Comparison of ENCODE assay signal across 9 cellular contexts in genomic region chr1:224245188-224245587, GRCh38.
DNase-seq lines count a peak whose midpoint lies in the region; ATAC-seq and TF ChIP-seq lines count a peak whose summit lies in the region.
"Had no signal": no experiment of that assay in that cellular context is flagged by ENCODE, and none has a peak within 500 bp of the region (broad histone marks: within the 10 kb centered on the region; RNA-seq: fewer than 3 reads in every experiment).

No MANE protein-coding gene starts in this region.

- H3K4me3 Mint-ChIP-seq in activated naive CD4-positive, alpha-beta T cell treated with anti-CD3 and anti-CD28 coated beads, Interleukin-2, amount 10 ng/mL, durations not matched to agents 7 days and 5 days, result peak overlapping the region; percentile 20
- no peak overlapping the region for H3K4me3 Mint-ChIP-seq in endodermal cell

- WGBS in mammary epithelial cell (ENCODE audit: low coverage, missing lambda C conversion rate), result 100% methylated on average over 1 of the region's 1 CpG
- 87 to 100% methylated on average over 1 of the region's 1 CpG for WGBS in endodermal cell (ENCODE audit: insufficient coverage in 1 of 2, insufficient read length in 1 of 2), 2 experiments

- peak; percentile 31 for DNase-seq in MG63
- DNase-seq in activated naive CD4-positive, alpha-beta T cell treated with anti-CD3 and anti-CD28 coated beads, Interleukin-2, amount 10 ng/mL, durations not matched to agents 7 days and 5 days, result peak; percentile 63
- peak; percentile 54 for DNase-seq in left lobe of liver (ENCODE audit: low spot score)
- DNase-seq in mammary epithelial cell, result no peak
- DNase-seq in HAP-1 (ENCODE audit: low spot score in 2 of 2), result no peak
- no peak for DNase-seq in endodermal cell

- H3K36me3 ChIP-seq in MG63, result peaks cover 47% of the 10 kb centered on the region
- peaks cover 7% of the 10 kb centered on the region for H3K36me3 ChIP-seq in mammary epithelial cell (ENCODE audit: insufficient read depth, low read length)
- peaks cover 30% of the 10 kb centered on the region for H3K36me3 ChIP-seq in HAP-1 (replicated peaks)
- peaks cover 32% of the 10 kb centered on the region for H3K36me3 ChIP-seq in endodermal cell (ENCODE audit: control insufficient read depth, insufficient read depth, low read length)

- H2AFZ ChIP-seq in mammary epithelial cell (ENCODE audit: low read depth, low read length), result no peak overlapping the region

- peak overlapping the region; percentile 98 for H3K27ac Mint-ChIP-seq in activated naive CD4-positive, alpha-beta T cell treated with anti-CD3 and anti-CD28 coated beads, Interleukin-2, amount 10 ng/mL, durations not matched to agents 7 days and 5 days
- H3K27ac Mint-ChIP-seq in endodermal cell, result no peak overlapping the region

- TF ChIP-seq CTCF in mammary epithelial cell (conservative IDR thresholded peaks at IDR 0.05 in 1 of 2, IDR thresholded peaks at IDR 0.05 in 1 of 2; ENCODE audit: extremely low read depth in 1 of 2, insufficient read depth in 1 of 2, low read depth in 1 of 2, low read length in 2 of 2) (no peak), endodermal cell (conservative IDR thresholded peaks at IDR 0.05) (no peak)

- no peaks in the 10 kb centered on the region for H4K20me1 ChIP-seq in mammary epithelial cell (ENCODE audit: insufficient read depth, low read length)

- H3K36me3 Mint-ChIP-seq in activated naive CD4-positive, alpha-beta T cell treated with anti-CD3 and anti-CD28 coated beads, Interleukin-2, amount 10 ng/mL, durations not matched to agents 7 days and 5 days, result peaks cover 34% of the 10 kb centered on the region
- peaks cover 44% of the 10 kb centered on the region for H3K36me3 Mint-ChIP-seq in endodermal cell (ENCODE audit: low read depth)

- dilution Hi-C loops in mammary epithelial cell (cut with HindIII; ENCODE audit: low sequenced_read_pairs), result no loop called here

- no peaks in the 10 kb centered on the region for H3K4me1 ChIP-seq in mammary epithelial cell (ENCODE audit: insufficient read depth, low read length)
- peaks cover 5% of the 10 kb centered on the region for H3K4me1 ChIP-seq in HAP-1
- H3K4me1 ChIP-seq in endodermal cell (ENCODE audit: control insufficient read depth, insufficient read depth, low read length), result no peaks in the 10 kb centered on the region

- no peaks in the 10 kb centered on the region for H3K9me3 Mint-ChIP-seq in activated naive CD4-positive, alpha-beta T cell treated with anti-CD3 and anti-CD28 coated beads, Interleukin-2, amount 10 ng/mL, durations not matched to agents 7 days and 5 days
- no peaks in the 10 kb centered on the region for H3K9me3 Mint-ChIP-seq in endodermal cell

- H3K27ac ChIP-seq in mammary epithelial cell (ENCODE audit: insufficient read depth, low read depth, low read length), result no peak overlapping the region
- H3K27ac ChIP-seq in endodermal cell (ENCODE audit: low read depth, low read length), result no peak overlapping the region
- H3K27ac ChIP-seq: epithelial cell of prostate had no signal

- H3K4me2 ChIP-seq in mammary epithelial cell (ENCODE audit: insufficient read depth, low read depth, low read length), result no peak overlapping the region

- H3K4me1 Mint-ChIP-seq in activated naive CD4-positive, alpha-beta T cell treated with anti-CD3 and anti-CD28 coated beads, Interleukin-2, amount 10 ng/mL, durations not matched to agents 7 days and 5 days, result peaks cover 28% of the 10 kb centered on the region
- no peaks in the 10 kb centered on the region for H3K4me1 Mint-ChIP-seq in endodermal cell

- H3K79me2 ChIP-seq in mammary epithelial cell (ENCODE audit: insufficient read depth, low read length), result no peaks in the 10 kb centered on the region

- BruUV-seq in mammary epithelial cell (replicated peaks; lab: Mats Ljungman, UMichigan), result no TSS peak

- CTCF ChIA-PET in activated naive CD4-positive, alpha-beta T cell treated with anti-CD3 and anti-CD28 coated beads, Interleukin-2, amount 10 ng/mL, durations not matched to agents 7 days and 5 days (lab: Charles Lee), result interaction anchor here (1.1 to 1.3 kb wide), 2 partner anchors 125 to 129 kb away, joined by 4 to 5 read pairs; no protein-coding TSS in a partner anchor
- CTCF ChIA-PET in mammary epithelial cell (lab: Charles Lee; ENCODE audit: low non-redundant PET), result no interaction called here

- no peak overlapping the region for H3K9ac ChIP-seq in mammary epithelial cell (ENCODE audit: insufficient read depth, low read length)
- no peak overlapping the region for H3K9ac ChIP-seq in endodermal cell (ENCODE audit: extremely low read depth, low read length, poor library complexity, severe bottlenecking)

- intact Hi-C loops in mammary epithelial cell (cut with micrococcal nuclease), result no loop called here

- in situ Hi-C loops in mammary epithelial cell (cut with MboI; ENCODE audit: low sequenced_read_pairs in 2 of 2), result no loop called here
- in situ Hi-C loops in HAP-1 (cut with MboI; ENCODE audit: low sequenced_read_pairs), result no loop called here

- H3K4me3 ChIP-seq in MG63, result no peak overlapping the region
- no peak overlapping the region for H3K4me3 ChIP-seq in mammary epithelial cell (replicated peaks in 1 of 3; ENCODE audit: insufficient read depth in 1 of 3, low read depth in 2 of 3, low read length in 3 of 3)
- no peak overlapping the region for H3K4me3 ChIP-seq in HAP-1
- no peak overlapping the region for H3K4me3 ChIP-seq in endodermal cell (ENCODE audit: low read length)

- ATAC-seq in GM18511 (IDR thresholded peaks at IDR 0.05; ENCODE audit: unreplicated experiment) (peak; percentile 77), left lobe of liver (peak; percentile 75), GM19023 (IDR thresholded peaks at IDR 0.05; ENCODE audit: unreplicated experiment) (no peak)

- no peaks in the 10 kb centered on the region for H3K27me3 ChIP-seq in MG63
- no peaks in the 10 kb centered on the region for H3K27me3 ChIP-seq in mammary epithelial cell (ENCODE audit: insufficient read depth, low read length)
- no peaks in the 10 kb centered on the region for H3K27me3 ChIP-seq in HAP-1 (ENCODE audit: low read depth)
- no peaks in the 10 kb centered on the region for H3K27me3 ChIP-seq in endodermal cell (ENCODE audit: control insufficient read depth, insufficient read depth, low read length, poor library complexity, severe bottlenecking)

- H3K9me3 ChIP-seq in MG63, result no peaks in the 10 kb centered on the region
- no peaks in the 10 kb centered on the region for H3K9me3 ChIP-seq in mammary epithelial cell (replicated peaks; ENCODE audit: insufficient read depth, low read length)
- H3K9me3 ChIP-seq in HAP-1, result no peaks in the 10 kb centered on the region
- no peaks in the 10 kb centered on the region for H3K9me3 ChIP-seq in endodermal cell (ENCODE audit: control insufficient read depth, low read length)

- no peaks in the 10 kb centered on the region for H3K27me3 Mint-ChIP-seq in activated naive CD4-positive, alpha-beta T cell treated with anti-CD3 and anti-CD28 coated beads, Interleukin-2, amount 10 ng/mL, durations not matched to agents 7 days and 5 days
- no peaks in the 10 kb centered on the region for H3K27me3 Mint-ChIP-seq in endodermal cell (ENCODE audit: insufficient read depth)

Comparison
In these comparisons a context has a peak if more than half of its experiments do, and no peak if none do; other contexts are left out.
1. DNase-seq: peak in MG63 (single experiment), activated naive CD4-positive, alpha-beta T cell treated with anti-CD3 and anti-CD28 coated beads, Interleukin-2, amount 10 ng/mL, durations not matched to agents 7 days and 5 days (single experiment) and left lobe of liver (single experiment); none in mammary epithelial cell (single experiment), HAP-1 (0 of 2) and endodermal cell (single experiment).